ENCODE assay signal across 8 cellular contexts in genomic region chr16:67415421-67415820, GRCh38. TPM values are rescaled to one million over a fixed set of nuclear protein-coding genes. Genes with fewer than 3 reads are reported as not detected.
A peak's percentile ranks its signal among the peaks of the same experiment; 100 is the strongest.
DNase-seq lines count a peak whose midpoint lies in the region; FAIRE-seq and TF ChIP-seq lines count a peak whose summit lies in the region.
"Not testable (repeated sequence)": the region's sequence is repeated elsewhere in the genome, so short reads cannot be mapped to it uniquely, and the experiment has no call there.
"Had no signal": no experiment of that assay in that cellular context is flagged by ENCODE, and none has a peak within 500 bp of the region (broad histone marks: within the 10 kb centered on the region; RNA-seq: fewer than 3 reads in every experiment).

No MANE protein-coding gene starts in this region.

- not testable (repeated sequence) for H4K20me1 ChIP-seq in endothelial cell of umbilical vein (replicated peaks; ENCODE audit: control insufficient read depth, extremely low read depth, insufficient read depth, low read length)

- H3K4me3 ChIP-seq in HFF-Myc (replicated peaks; ENCODE audit: low read depth, low read length), result peak overlapping the region; percentile 74
- peak overlapping the region; percentile 81 for H3K4me3 ChIP-seq in WERI-Rb-1 (ENCODE audit: low read depth, low read length)
- H3K4me3 ChIP-seq in ascending aorta, result peak overlapping the region; percentile 63 to 84
- H3K4me3 ChIP-seq in endothelial cell of umbilical vein (replicated peaks in 1 of 3; ENCODE audit: insufficient read depth in 1 of 3, low read depth in 1 of 3, low read length in 3 of 3), result peak overlapping the region; percentile 76 to 84 (median 82)
- H3K4me3 ChIP-seq in iPS-20b (ENCODE audit: low read length), result peak overlapping the region; percentile 75; the same call in 1 of the 2 replicates
- peak overlapping the region; percentile 55 to 94 (median 81) for H3K4me3 ChIP-seq in spleen

- intact Hi-C loops in ascending aorta (cut with DNase I); endothelial cell of umbilical vein (cut with micrococcal nuclease); spleen (cut with DNase I; ENCODE audit: low total_unique reads): not testable (repeated sequence)

- DNase-seq in HFF-Myc (ENCODE audit: extremely low read depth, low read depth); WERI-Rb-1; ascending aorta (ENCODE audit: low spot score in 2 of 2); endothelial cell of umbilical vein (ENCODE audit: low read depth, low spot score); spleen: not testable (repeated sequence)

- H3K36me3 Mint-ChIP-seq in nephron (ENCODE audit: low read depth), result not testable (repeated sequence)

- not testable (repeated sequence) for H3K27me3 Mint-ChIP-seq in nephron (ENCODE audit: low read depth)

- not testable (repeated sequence) for H3K27me3 ChIP-seq in WERI-Rb-1 (ENCODE audit: insufficient read depth, low read depth, severe bottlenecking); ascending aorta; endothelial cell of umbilical vein (ENCODE audit: control insufficient read depth in 2 of 2, insufficient read depth in 2 of 2, low read length in 2 of 2); iPS-20b (ENCODE audit: insufficient read depth, low read length)
- peaks cover 0 to 25% (median 0%) of the 10 kb centered on the region in 7 donors for H3K27me3 ChIP-seq in spleen (replicated peaks in 1 of 7)

- peak overlapping the region; percentile 89 for H3K4me2 ChIP-seq in endothelial cell of umbilical vein (ENCODE audit: insufficient read depth, low read length)

- not testable (repeated sequence) for TF ChIP-seq POLR2A in endothelial cell of umbilical vein (IDR thresholded peaks at IDR 0.05; ENCODE audit: low read depth, low read length); spleen (IDR thresholded peaks at IDR 0.05)

- H3K4me3 Mint-ChIP-seq in nephron, result peak overlapping the region; percentile 80 to 90 (median 82)

- H3K27ac ChIP-seq in WERI-Rb-1; iPS-20b (ENCODE audit: low read length): not testable (repeated sequence)
- H3K27ac ChIP-seq in ascending aorta (peak overlapping the region; percentile 71), endothelial cell of umbilical vein (ENCODE audit: insufficient read depth, low read depth, low read length) (peak overlapping the region; percentile 81), spleen (peak overlapping the region; percentile 51 to 93 (median 88))

- H2AFZ ChIP-seq in endothelial cell of umbilical vein (ENCODE audit: low read depth, low read length), result not testable (repeated sequence)

- FAIRE-seq in endothelial cell of umbilical vein (lab: Jason Lieb, UNC), result not testable (repeated sequence)

- CTCF ChIA-PET in endothelial cell of umbilical vein (lab: Charles Lee), result interaction anchor here (4.1 to 5.6 kb wide), 2 partner anchors 13 to 16 kb away, joined by 15 to 35 read pairs; no protein-coding TSS in a partner anchor

- WGBS in spleen, 5 donors, result 78 to 87% (median 84%) methylated on average over 19 of the region's 19 CpGs

- H3K27ac Mint-ChIP-seq in nephron, result peak overlapping the region; percentile 57 to 87 (median 83)

- TF ChIP-seq CTCF in HFF-Myc (IDR thresholded peaks at IDR 0.05; ENCODE audit: low read depth, low read length, missing control alignments); WERI-Rb-1 (IDR thresholded peaks at IDR 0.05; ENCODE audit: low read depth, low read length); ascending aorta (IDR thresholded peaks at IDR 0.05); endothelial cell of umbilical vein (IDR thresholded peaks at IDR 0.05; ENCODE audit: extremely low read depth in 1 of 2, insufficient read depth in 1 of 2, low read depth in 1 of 2, low read length in 2 of 2); nephron (IDR thresholded peaks at IDR 0.05; ENCODE audit: unreplicated experiment in 3 of 3); spleen (IDR thresholded peaks at IDR 0.05 in 8 of 11, conservative IDR thresholded peaks at IDR 0.05 in 3 of 11): not testable (repeated sequence)

- H3K9ac ChIP-seq in endothelial cell of umbilical vein (replicated peaks; ENCODE audit: extremely low read depth, insufficient read depth, low read length), result peak overlapping the region; percentile 93
- H3K9ac ChIP-seq in iPS-20b (ENCODE audit: low read depth, low read length), result peak overlapping the region; percentile 68; the same call in 1 of the 2 replicates

- H3K4me1 ChIP-seq in ascending aorta; iPS-20b (ENCODE audit: insufficient read depth, low read length): not testable (repeated sequence)
- H3K4me1 ChIP-seq in endothelial cell of umbilical vein (ENCODE audit: control insufficient read depth, extremely low read depth, insufficient read depth, low read length) (peaks cover 13% of the 10 kb centered on the region), spleen (peaks cover 7 to 52% (median 35%) of the 10 kb centered on the region in 6 donors)

- not testable (repeated sequence) for H3K9me1 ChIP-seq in endothelial cell of umbilical vein (replicated peaks; ENCODE audit: control insufficient read depth, extremely low read depth, insufficient read depth, low read length)

- H3K36me3 ChIP-seq in WERI-Rb-1; ascending aorta; endothelial cell of umbilical vein (ENCODE audit: control insufficient read depth in 2 of 2, extremely low read depth in 1 of 2, insufficient read depth in 2 of 2, low read length in 2 of 2); iPS-20b (ENCODE audit: insufficient read depth, low read depth, low read length); spleen: not testable (repeated sequence)

- dilution Hi-C loops in endothelial cell of umbilical vein (cut with MboI; ENCODE audit: extremely low pct_ligation_motif_present, low sequenced_read_pairs), result not testable (repeated sequence)

- H3K9me3 Mint-ChIP-seq in nephron, result not testable (repeated sequence)

- POLR2A ChIA-PET in endothelial cell of umbilical vein (lab: Charles Lee), result not testable (repeated sequence)

- H3K79me2 ChIP-seq in endothelial cell of umbilical vein (ENCODE audit: control insufficient read depth, insufficient read depth, low read length), result not testable (repeated sequence)

- H3K4me1 Mint-ChIP-seq in nephron, result peaks cover 31% of the 10 kb centered on the region

- H3K9me3 ChIP-seq in WERI-Rb-1 (ENCODE audit: severe bottlenecking); ascending aorta; endothelial cell of umbilical vein (replicated peaks; ENCODE audit: control insufficient read depth, insufficient read depth, low read length); iPS-20b (ENCODE audit: insufficient read depth, low read depth, low read length); spleen: not testable (repeated sequence)

- TSS peak; percentile 18 for BruUV-seq in endothelial cell of umbilical vein (replicated peaks; lab: Mats Ljungman, UMichigan)

RNA-seq across cellular contexts. Expression of gene ZDHHC1, which starts 0.9 kb away (rescaled TPM):
- total RNA-seq in ascending aorta (82.7 TPM), endothelial cell of umbilical vein (12.9 and 14.4 TPM in 2 replicates), spleen (10 to 100 TPM in 6 of 7 donors, 1 to 10 TPM in 1; 9.5 to 31.2 (median 20.6) TPM)
- polyA plus RNA-seq in endothelial cell of umbilical vein (11.4 and 14.1 TPM in 2 replicates), spleen (1 to 10 TPM; 2.1 to 6.0 (median 2.3) TPM)
- 4.3 and 6.4 TPM in 2 replicates for polyA plus RNA-seq in endothelial cell of umbilical vein (2011; cell fraction: cytosol; rRNA removed)
- 16.9 and 20.3 TPM in 2 replicates for polyA plus RNA-seq in endothelial cell of umbilical vein (2011; cell fraction: nucleus; rRNA removed)
- 8.3 and 12.5 TPM in 2 replicates for polyA plus RNA-seq in endothelial cell of umbilical vein (2012)
- 6.8 and 12.0 TPM in 2 replicates for polyA minus RNA-seq in endothelial cell of umbilical vein
- not detected for polyA minus RNA-seq in endothelial cell of umbilical vein (2011; cell fraction: cytosol; rRNA and poly(A)+ RNA removed)
- 9.3 and 11.9 TPM in 2 replicates for polyA minus RNA-seq in endothelial cell of umbilical vein (2011; cell fraction: nucleus; rRNA and poly(A)+ RNA removed)

RNA-seq across cellular contexts. Expression of gene HSD11B2, which starts 15.5 kb away (rescaled TPM):
- total RNA-seq in ascending aorta (2.4 TPM), endothelial cell of umbilical vein (not detected in 2 replicates), spleen (10 to 100 TPM in 1 of 7 donors, 1 to 10 TPM in 5, under 1 TPM in 1; 0.85 to 18.3 (median 4.7) TPM)
- polyA plus RNA-seq in endothelial cell of umbilical vein (0.10 and 0.16 TPM in 2 replicates), spleen (1 to 10 TPM; 1.7 to 4.1 (median 2.8) TPM)
- 0.07 and 0.12 TPM in 2 replicates for polyA plus RNA-seq in endothelial cell of umbilical vein (2011; cell fraction: cytosol; rRNA removed)
- 0.07 and 0.18 TPM in 2 replicates for polyA plus RNA-seq in endothelial cell of umbilical vein (2011; cell fraction: nucleus; rRNA removed)
- polyA plus RNA-seq in endothelial cell of umbilical vein (2012), result 0.08 TPM in 1 of 2 replicates, not detected in the other
- 0.19 TPM in 1 of 2 replicates, not detected in the other for polyA minus RNA-seq in endothelial cell of umbilical vein
- 1.2 TPM for polyA minus RNA-seq in endothelial cell of umbilical vein (2011; cell fraction: cytosol; rRNA and poly(A)+ RNA removed)
- not detected in 2 replicates for polyA minus RNA-seq in endothelial cell of umbilical vein (2011; cell fraction: nucleus; rRNA and poly(A)+ RNA removed)
- total RNA-seq: mononuclear cell had no signal

RNA-seq across cellular contexts. Expression of gene TPPP3, which starts 22.1 kb away (rescaled TPM):
- total RNA-seq in ascending aorta, result 2.8 TPM
- 1.3 and 2.0 TPM in 2 replicates for total RNA-seq in endothelial cell of umbilical vein
- 0.33 and 0.91 TPM in 2 replicates for polyA plus RNA-seq in endothelial cell of umbilical vein
- polyA plus RNA-seq in endothelial cell of umbilical vein (2011; cell fraction: cytosol; rRNA removed), result 0.77 and 1.0 TPM in 2 replicates
- polyA plus RNA-seq in endothelial cell of umbilical vein (2011; cell fraction: nucleus; rRNA removed), result 0.32 and 0.81 TPM in 2 replicates
- 1.2 and 3.2 TPM in 2 replicates for polyA plus RNA-seq in endothelial cell of umbilical vein (2012)
- not detected in 2 replicates for polyA minus RNA-seq in endothelial cell of umbilical vein
- not detected for polyA minus RNA-seq in endothelial cell of umbilical vein (2011; cell fraction: cytosol; rRNA and poly(A)+ RNA removed)
- 0.24 and 0.29 TPM in 2 replicates for polyA minus RNA-seq in endothelial cell of umbilical vein (2011; cell fraction: nucleus; rRNA and poly(A)+ RNA removed)
- total RNA-seq in spleen, result 10 to 100 TPM in 3 of 7 donors, 1 to 10 TPM in 4; 2.5 to 13.9 (median 9.9) TPM
- polyA plus RNA-seq in spleen, result 10 to 100 TPM in 1 of 3 donors, 1 to 10 TPM in 2; 5.6 to 11.4 (median 7.2) TPM
